ENCODE assay signal across 9 cellular contexts in genomic region chr2:157572725-157573124, GRCh38. TPM values are rescaled to one million over a fixed set of nuclear protein-coding genes. Genes with fewer than 3 reads are reported as not detected.
DNase-seq lines count a peak whose midpoint lies in the region; ATAC-seq and TF ChIP-seq lines count a peak whose summit lies in the region.
"Had no signal": no experiment of that assay in that cellular context is flagged by ENCODE, and none has a peak within 500 bp of the region (broad histone marks: within the 10 kb centered on the region; RNA-seq: fewer than 3 reads in every experiment).

No MANE protein-coding gene starts in this region.

- TF ChIP-seq CTCF in chondrocyte (IDR thresholded peaks at IDR 0.05): peak; percentile 53

- no peaks in the 10 kb centered on the region for H3K4me1 Mint-ChIP-seq in chondrocyte (ENCODE audit: low read depth)

- peaks cover 7% of the 10 kb centered on the region for H3K27me3 Mint-ChIP-seq in chondrocyte (ENCODE audit: low read depth)

- DNase-seq in 8988T: peak; percentile 10
- DNase-seq in Kasumi-1 (lab: John Stamatoyannopoulos, UW): peak; percentile 24 to 55
- DNase-seq in chondrocyte (ENCODE audit: low spot score): no peak
- DNase-seq in GDM1 (lab: John Stamatoyannopoulos, UW): no peak
- no peak for DNase-seq in NCI-H187 (lab: John Stamatoyannopoulos, UW)

- H3K4me3 Mint-ChIP-seq in chondrocyte (ENCODE audit: unreplicated experiment): no peak overlapping the region
- H3K4me3 Mint-ChIP-seq: T-helper 1 cell treated with Interleukin-12 subunit alpha and Interleukin-12 subunit beta and Interleukin-4 antibody, amounts not matched to agents 30 μg/mL and 1 μg/mL, for 36 hours had no signal

- no peaks in the 10 kb centered on the region for H3K36me3 Mint-ChIP-seq in chondrocyte (ENCODE audit: low read depth)

- no peaks in the 10 kb centered on the region for H3K9me3 Mint-ChIP-seq in chondrocyte (ENCODE audit: low read depth)
- H3K9me3 Mint-ChIP-seq: T-helper 1 cell treated with Interleukin-12 subunit alpha and Interleukin-12 subunit beta and Interleukin-4 antibody, amounts not matched to agents 30 μg/mL and 1 μg/mL, for 36 hours had no signal

- ATAC-seq in GM18508 (IDR thresholded peaks at IDR 0.05; ENCODE audit: insufficient read depth, unreplicated experiment): peak; percentile 72
- no peak for ATAC-seq in HG02759 (IDR thresholded peaks at IDR 0.05; ENCODE audit: unreplicated experiment)
- ATAC-seq in GM18520 (IDR thresholded peaks at IDR 0.05; ENCODE audit: unreplicated experiment): no peak

- no peak overlapping the region for H3K27ac Mint-ChIP-seq in chondrocyte (ENCODE audit: unreplicated experiment)
- H3K27ac Mint-ChIP-seq: T-helper 1 cell treated with Interleukin-12 subunit alpha and Interleukin-12 subunit beta and Interleukin-4 antibody, amounts not matched to agents 30 μg/mL and 1 μg/mL, for 36 hours had no signal

RNA-seq across cellular contexts. Expression of gene ACVR1C, which starts 55.9 kb away (rescaled TPM):
- total RNA-seq in chondrocyte: 0.05 to 0.31 TPM (median 0.17 TPM) in 3 replicates

Comparison
In these comparisons a context has a peak if more than half of its experiments do, and no peak if none do; other contexts are left out.
1. DNase-seq: peak in 8988T (single experiment) and Kasumi-1 (2 of 2); none in chondrocyte (single experiment), GDM1 (single experiment) and NCI-H187 (0 of 2).